9 cellular contexts compared by ENCODE assay signal in the genomic region with DNA sequence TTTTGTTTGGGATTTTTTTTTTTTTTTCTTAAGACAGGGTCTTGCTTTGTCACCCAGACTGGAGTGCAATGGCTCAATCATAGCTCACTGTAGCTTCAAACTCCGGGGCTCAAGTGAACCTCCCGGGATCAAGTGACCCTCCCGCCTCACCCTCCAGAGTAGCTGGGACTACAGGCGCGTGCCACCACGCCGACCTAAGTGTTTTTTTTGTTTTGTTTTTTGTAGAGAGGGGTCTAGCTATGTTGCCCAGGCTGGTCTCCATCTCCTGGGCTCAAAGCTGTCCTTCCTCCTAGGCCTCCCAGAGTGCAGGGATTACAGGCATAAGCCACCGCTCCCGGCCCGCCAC. TPM values are rescaled to one million over a fixed set of nuclear protein-coding genes. Genes with fewer than 3 reads are reported as not detected.
DNase-seq lines count a peak whose midpoint lies in the region; ATAC-seq and TF ChIP-seq lines count a peak whose summit lies in the region.
"Had no signal": no experiment of that assay in that cellular context is flagged by ENCODE, and none has a peak within 500 bp of the region (broad histone marks: within the 10 kb centered on the region; RNA-seq: fewer than 3 reads in every experiment).

No MANE protein-coding gene starts in this region.

- peaks cover 12% of the 10 kb centered on the region for H3K4me1 Mint-ChIP-seq in activated CD4-positive, alpha-beta memory T cell treated with anti-CD3 and anti-CD28 coated beads for 36 hours (ENCODE audit: low read depth)

- CTCF ChIA-PET in HEK293T (lab: Yijun Ruan, JAX): interaction anchor here (0.6 to 1.5 kb wide), 6 partner anchors 14 to 650 kb away, joined by 3 to 6 read pairs (median 4); no protein-coding TSS in a partner anchor
- CTCF ChIA-PET in activated CD4-positive, alpha-beta memory T cell treated with anti-CD3 and anti-CD28 coated beads for 36 hours (lab: Charles Lee): interaction anchor here (0.7 to 4.2 kb wide), 14 partner anchors 10 to 598 kb away, joined by 3 to 51 read pairs (median 4); partner anchors contain the start of gene RIPPLY3

- POLR2A ChIA-PET in HEK293T (lab: Yijun Ruan, JAX): interaction anchor here (0.8 to 1.0 kb wide), 4 partner anchors 13 to 41 kb away, joined by 3 to 4 read pairs (median 3); partner anchors contain the start of gene RIPPLY3
- POLR2A ChIA-PET in activated CD4-positive, alpha-beta memory T cell treated with anti-CD3 and anti-CD28 coated beads for 36 hours (lab: Charles Lee): interaction anchor here (0.6 to 2.0 kb wide), 7 partner anchors 9 to 588 kb away, joined by 3 to 8 read pairs (median 3); no protein-coding TSS in a partner anchor

- WGBS in right cardiac atrium: 57% methylated on average over 10 of the region's 10 CpGs
- 42% methylated on average over 10 of the region's 10 CpGs for WGBS in smooth muscle cell (ENCODE audit: low lambda C conversion rate)

- DNase-seq in HEK293T (ENCODE audit: extremely low spot score) (no peak), right cardiac atrium (no peak), smooth muscle cell (lab: John Stamatoyannopoulos, UW; ENCODE audit: unreplicated experiment) (no peak)
- DNase-seq in activated CD4-positive, alpha-beta memory T cell treated with anti-CD3 and anti-CD28 coated beads for 36 hours: no peak
- no peak for DNase-seq in activated CD4-positive, CD25-positive, alpha-beta regulatory T cell treated with anti-CD3 and anti-CD28 coated beads, Interleukin-2, amount 50 U/mL, for 72 hours

- H3K9ac ChIP-seq in smooth muscle cell (ENCODE audit: low read depth): peak overlapping the region; percentile 90

- H3K27ac Mint-ChIP-seq in activated CD4-positive, alpha-beta memory T cell treated with anti-CD3 and anti-CD28 coated beads for 36 hours: peak overlapping the region; percentile 82

- no peaks in the 10 kb centered on the region for H3K9me3 Mint-ChIP-seq in activated CD4-positive, alpha-beta memory T cell treated with anti-CD3 and anti-CD28 coated beads for 36 hours

- H3K4me1 ChIP-seq in right cardiac atrium (ENCODE audit: control insufficient read depth, insufficient read depth, low read length) (no peaks in the 10 kb centered on the region), smooth muscle cell (ENCODE audit: low read depth) (peaks cover 2% of the 10 kb centered on the region)

- intact Hi-C loops in activated CD4-positive, alpha-beta memory T cell treated with anti-CD3 and anti-CD28 coated beads for 36 hours (cut with micrococcal nuclease): loop anchor here (2.0 to 5.0 kb wide), 3 partner anchors 23 to 107 kb away; partner anchors contain the start of genes PIGP, RIPPLY3 and TTC3
- intact Hi-C loops in right cardiac atrium (cut with DNase I): no loop called here

- H3K36me3 ChIP-seq in smooth muscle cell (ENCODE audit: low read depth): no peaks in the 10 kb centered on the region

- H2AFZ ChIP-seq in smooth muscle cell (ENCODE audit: low read depth): peak overlapping the region; percentile 72

- no peaks in the 10 kb centered on the region for H4K20me1 ChIP-seq in smooth muscle cell (ENCODE audit: low read depth)

- peaks cover 6% of the 10 kb centered on the region for H3F3A ChIP-seq in smooth muscle cell (ENCODE audit: low read depth)

- H3K4me2 ChIP-seq in smooth muscle cell: peak overlapping the region; percentile 97

- no peaks in the 10 kb centered on the region for H3K27me3 ChIP-seq in right cardiac atrium (ENCODE audit: control insufficient read depth, insufficient read depth)
- no peaks in the 10 kb centered on the region for H3K27me3 ChIP-seq in smooth muscle cell (ENCODE audit: low read depth)

- H3K4me3 Mint-ChIP-seq in activated CD4-positive, alpha-beta memory T cell treated with anti-CD3 and anti-CD28 coated beads for 36 hours: peak overlapping the region; percentile 84

- TF ChIP-seq CTCF in smooth muscle cell (IDR thresholded peaks at IDR 0.05; ENCODE audit: borderline replicate concordance, insufficient read depth, poor library complexity, severe bottlenecking): no peak

- peaks cover 7% of the 10 kb centered on the region for H3K36me3 Mint-ChIP-seq in activated CD4-positive, alpha-beta memory T cell treated with anti-CD3 and anti-CD28 coated beads for 36 hours

- H3K4me3 ChIP-seq in right cardiac atrium (ENCODE audit: low read length) (peak overlapping the region; percentile 87), smooth muscle cell (peak overlapping the region; percentile 78)

- H3K27ac ChIP-seq in right cardiac atrium (ENCODE audit: low read length) (no peak overlapping the region), smooth muscle cell (ENCODE audit: low read depth) (peak overlapping the region; percentile 79)

- ATAC-seq in right cardiac atrium (no peak), HG03175 (IDR thresholded peaks at IDR 0.05; ENCODE audit: unreplicated experiment) (no peak), HG03432 (IDR thresholded peaks at IDR 0.05; ENCODE audit: unreplicated experiment) (no peak), GM19351 (IDR thresholded peaks at IDR 0.05; ENCODE audit: unreplicated experiment) (no peak)

- H3K9me3 ChIP-seq in right cardiac atrium (ENCODE audit: control insufficient read depth, low read length) (no peaks in the 10 kb centered on the region), smooth muscle cell (replicated peaks; ENCODE audit: low read depth) (no peaks in the 10 kb centered on the region)

- H3K79me2 ChIP-seq in smooth muscle cell (ENCODE audit: low read depth): no peaks in the 10 kb centered on the region

- H3K27me3 Mint-ChIP-seq in activated CD4-positive, alpha-beta memory T cell treated with anti-CD3 and anti-CD28 coated beads for 36 hours: no peaks in the 10 kb centered on the region

TF ChIP-seq in HEK293T, 16 proteins besides CTCF, POLR2A, EP300 and RAD21:
- TF ChIP-seq CTBP1 (IDR thresholded peaks at IDR 0.05; ENCODE audit: borderline replicate concordance) (no peak), L3MBTL2 (conservative IDR thresholded peaks at IDR 0.05) (peak; percentile 39; the same call in 1 of the 2 replicates)

RNA-seq across cellular contexts. Expression of gene HLCS, which starts 0.8 kb away (rescaled TPM):
- total RNA-seq in activated CD4-positive, alpha-beta memory T cell treated with anti-CD3 and anti-CD28 coated beads for 36 hours: 10 to 100 TPM; 12.7 to 17.5 TPM
- total RNA-seq in right cardiac atrium (10 to 100 TPM in 2 of 4 donors, 1 to 10 TPM in 2; 8.0 to 11.4 (median 9.6) TPM), smooth muscle cell (17.5 and 20.6 TPM in 2 replicates)
- polyA plus RNA-seq in right cardiac atrium (3.5 TPM), smooth muscle cell (7.5 and 13.7 TPM in 2 replicates)

RNA-seq across cellular contexts. Expression of gene RIPPLY3, which starts 40.8 kb away (rescaled TPM):
- total RNA-seq in activated CD4-positive, alpha-beta memory T cell treated with anti-CD3 and anti-CD28 coated beads for 36 hours: under 1 TPM; 0.26 to 0.27 TPM
- total RNA-seq in right cardiac atrium (not detected), smooth muscle cell (not detected in 2 replicates)
- polyA plus RNA-seq in right cardiac atrium (not detected), smooth muscle cell (not detected in 2 replicates)
- total RNA-seq: LHCN-M2 had no signal
